ENCODE assay signal across 14 cellular contexts in the genomic region with DNA sequence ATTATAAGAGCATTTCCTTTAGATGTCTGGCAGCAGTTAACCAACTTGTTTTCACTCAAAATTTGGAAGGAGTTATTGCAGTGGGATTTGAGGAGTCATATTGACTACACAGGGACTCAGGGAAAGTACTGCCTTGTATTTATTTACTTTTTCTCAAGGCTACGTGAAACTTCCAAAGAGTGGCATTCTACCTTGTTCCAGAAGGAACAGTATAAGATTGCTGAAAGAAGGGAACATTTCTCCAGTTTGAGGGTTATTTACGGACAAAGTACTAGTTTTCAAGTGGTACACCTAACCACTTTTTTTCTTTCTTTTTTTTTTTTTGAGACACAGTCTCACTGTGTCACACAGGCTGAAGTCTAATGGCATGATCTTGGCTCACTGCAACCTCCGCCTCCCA. TPM values are rescaled to one million over a fixed set of nuclear protein-coding genes. Genes with fewer than 3 reads are reported as not detected.
DNase-seq lines count a peak whose midpoint lies in the region; ATAC-seq and TF ChIP-seq lines count a peak whose summit lies in the region.
"Had no signal": no experiment of that assay in that cellular context is flagged by ENCODE, and none has a peak within 500 bp of the region (broad histone marks: within the 10 kb centered on the region; RNA-seq: fewer than 3 reads in every experiment).

No MANE protein-coding gene starts in this region.

- H3K9me3 ChIP-seq in left lung (no peaks in the 10 kb centered on the region), parathyroid adenoma (ENCODE audit: control insufficient read depth, low read length) (no peaks in the 10 kb centered on the region)
- H3K9me3 ChIP-seq: BE2C, Caco-2 had no signal

- peak overlapping the region; percentile 6; the same call in 1 of the 2 replicates for H3K27ac Mint-ChIP-seq in WTC11
- H3K27ac Mint-ChIP-seq: CD4-positive, CD25-positive, alpha-beta regulatory T cell; H9 had no signal

- H3K4me2 ChIP-seq in parathyroid adenoma (ENCODE audit: low read length) = no peak overlapping the region

- no peak overlapping the region for H3K27ac ChIP-seq in left lung
- H3K27ac ChIP-seq in parathyroid adenoma = peak overlapping the region; percentile 34

- DNase-seq in WTC11 (ENCODE audit: low spot score) = no peak
- no peak for DNase-seq in left lung
- DNase-seq in T-helper 1 cell = no peak
- DNase-seq in NCI-H1694 (lab: John Stamatoyannopoulos, UW) = no peak
- no peak for DNase-seq in GF-D8 (lab: John Stamatoyannopoulos, UW)
- DNase-seq: ACHN; BE2C; C1 segment of cervical spinal cord; Caco-2; CD4-positive, CD25-positive, alpha-beta regulatory T cell; H9 had no signal

- H3K27me3 Mint-ChIP-seq in WTC11 (ENCODE audit: low read depth) = no peaks in the 10 kb centered on the region

- ATAC-seq in WTC11 = no peak
- peak; percentile 74 for ATAC-seq in left lung
- ATAC-seq: GM12878 had no signal

- intact Hi-C loops in left lung (cut with DNase I) = no loop called here

- peaks cover 17% of the 10 kb centered on the region for H3K79me2 ChIP-seq in parathyroid adenoma

- no peaks in the 10 kb centered on the region for H3K9me3 Mint-ChIP-seq in WTC11
- H3K9me3 Mint-ChIP-seq: CD4-positive, CD25-positive, alpha-beta regulatory T cell; H9 had no signal

- CTCF ChIA-PET in WTC11 (lab: Charles Lee) = no interaction called here

- H2AFZ ChIP-seq in parathyroid adenoma = no peak overlapping the region

- H3K4me3 Mint-ChIP-seq in WTC11 = no peak overlapping the region
- H3K4me3 Mint-ChIP-seq: H9 had no signal

- H3K4me3 ChIP-seq in left lung (no peak overlapping the region), parathyroid adenoma (ENCODE audit: low read depth, low read length) (no peak overlapping the region)
- H3K4me3 ChIP-seq: GM12878 had no signal

- H3K36me3 Mint-ChIP-seq in WTC11 = no peaks in the 10 kb centered on the region

- H3K9ac ChIP-seq in parathyroid adenoma = no peak overlapping the region

- H3K36me3 ChIP-seq in left lung = no peaks in the 10 kb centered on the region
- H3K36me3 ChIP-seq in parathyroid adenoma (ENCODE audit: control insufficient read depth, insufficient read depth, low read length) = no peaks in the 10 kb centered on the region
- H3K36me3 ChIP-seq: BE2C had no signal

- H3K4me1 ChIP-seq in left lung (peaks cover 3 to 5% of the 10 kb centered on the region in 2 donors), parathyroid adenoma (peaks cover 9% of the 10 kb centered on the region)
- H3K4me1 ChIP-seq: BE2C had no signal

- POLR2A ChIA-PET in WTC11 (lab: Charles Lee) = no interaction called here

- no peak for TF ChIP-seq CTCF in WTC11 (IDR thresholded peaks at IDR 0.05)
- TF ChIP-seq CTCF in left lung (IDR thresholded peaks at IDR 0.05) = no peak
- TF ChIP-seq CTCF in parathyroid adenoma (IDR thresholded peaks at IDR 0.05) = no peak

- no peaks in the 10 kb centered on the region for H3K27me3 ChIP-seq in left lung
- H3K27me3 ChIP-seq in parathyroid adenoma (ENCODE audit: control insufficient read depth, insufficient read depth, low read length) = no peaks in the 10 kb centered on the region
- H3K27me3 ChIP-seq: BE2C had no signal

- H3K4me1 Mint-ChIP-seq in WTC11 = peaks cover 6% of the 10 kb centered on the region; the same call in 1 of the 2 replicates

TF ChIP-seq in WTC11, 78 proteins besides CTCF, POLR2A, EP300 and RAD21 (continues in another document):
- TF ChIP-seq, protein P1, sequence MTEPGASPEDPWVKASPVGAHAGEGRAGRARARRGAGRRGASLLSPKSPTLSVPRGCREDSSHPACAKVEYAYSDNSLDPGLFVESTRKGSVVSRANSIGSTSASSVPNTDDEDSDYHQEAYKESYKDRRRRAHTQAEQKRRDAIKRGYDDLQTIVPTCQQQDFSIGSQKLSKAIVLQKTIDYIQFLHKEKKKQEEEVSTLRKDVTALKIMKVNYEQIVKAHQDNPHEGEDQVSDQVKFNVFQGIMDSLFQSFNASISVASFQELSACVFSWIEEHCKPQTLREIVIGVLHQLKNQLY (CRISPR knock-in tag; IDR thresholded peaks at IDR 0.05) = no peak
- TF ChIP-seq, protein P2, sequence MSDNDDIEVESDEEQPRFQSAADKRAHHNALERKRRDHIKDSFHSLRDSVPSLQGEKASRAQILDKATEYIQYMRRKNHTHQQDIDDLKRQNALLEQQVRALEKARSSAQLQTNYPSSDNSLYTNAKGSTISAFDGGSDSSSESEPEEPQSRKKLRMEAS (CRISPR knock-in tag; IDR thresholded peaks at IDR 0.05) = no peak
- TF ChIP-seq, protein P3, sequence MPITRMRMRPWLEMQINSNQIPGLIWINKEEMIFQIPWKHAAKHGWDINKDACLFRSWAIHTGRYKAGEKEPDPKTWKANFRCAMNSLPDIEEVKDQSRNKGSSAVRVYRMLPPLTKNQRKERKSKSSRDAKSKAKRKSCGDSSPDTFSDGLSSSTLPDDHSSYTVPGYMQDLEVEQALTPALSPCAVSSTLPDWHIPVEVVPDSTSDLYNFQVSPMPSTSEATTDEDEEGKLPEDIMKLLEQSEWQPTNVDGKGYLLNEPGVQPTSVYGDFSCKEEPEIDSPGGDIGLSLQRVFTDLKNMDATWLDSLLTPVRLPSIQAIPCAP (CRISPR knock-in tag; IDR thresholded peaks at IDR 0.05) = no peak
- TF ChIP-seq HMGA2 (CRISPR knock-in tag; IDR thresholded peaks at IDR 0.05) (no peak), TEAD4 (CRISPR knock-in tag; IDR thresholded peaks at IDR 0.05) (no peak), ZBTB21 (CRISPR knock-in tag; IDR thresholded peaks at IDR 0.05; ENCODE audit: borderline replicate concordance) (no peak), JUN (CRISPR knock-in tag; IDR thresholded peaks at IDR 0.05) (no peak), OVOL2 (CRISPR knock-in tag; IDR thresholded peaks at IDR 0.05; ENCODE audit: borderline replicate concordance) (no peak)
- TF ChIP-seq, protein P4, sequence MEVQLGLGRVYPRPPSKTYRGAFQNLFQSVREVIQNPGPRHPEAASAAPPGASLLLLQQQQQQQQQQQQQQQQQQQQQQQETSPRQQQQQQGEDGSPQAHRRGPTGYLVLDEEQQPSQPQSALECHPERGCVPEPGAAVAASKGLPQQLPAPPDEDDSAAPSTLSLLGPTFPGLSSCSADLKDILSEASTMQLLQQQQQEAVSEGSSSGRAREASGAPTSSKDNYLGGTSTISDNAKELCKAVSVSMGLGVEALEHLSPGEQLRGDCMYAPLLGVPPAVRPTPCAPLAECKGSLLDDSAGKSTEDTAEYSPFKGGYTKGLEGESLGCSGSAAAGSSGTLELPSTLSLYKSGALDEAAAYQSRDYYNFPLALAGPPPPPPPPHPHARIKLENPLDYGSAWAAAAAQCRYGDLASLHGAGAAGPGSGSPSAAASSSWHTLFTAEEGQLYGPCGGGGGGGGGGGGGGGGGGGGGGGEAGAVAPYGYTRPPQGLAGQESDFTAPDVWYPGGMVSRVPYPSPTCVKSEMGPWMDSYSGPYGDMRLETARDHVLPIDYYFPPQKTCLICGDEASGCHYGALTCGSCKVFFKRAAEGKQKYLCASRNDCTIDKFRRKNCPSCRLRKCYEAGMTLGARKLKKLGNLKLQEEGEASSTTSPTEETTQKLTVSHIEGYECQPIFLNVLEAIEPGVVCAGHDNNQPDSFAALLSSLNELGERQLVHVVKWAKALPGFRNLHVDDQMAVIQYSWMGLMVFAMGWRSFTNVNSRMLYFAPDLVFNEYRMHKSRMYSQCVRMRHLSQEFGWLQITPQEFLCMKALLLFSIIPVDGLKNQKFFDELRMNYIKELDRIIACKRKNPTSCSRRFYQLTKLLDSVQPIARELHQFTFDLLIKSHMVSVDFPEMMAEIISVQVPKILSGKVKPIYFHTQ (CRISPR knock-in tag; IDR thresholded peaks at IDR 0.05) = no peak
- TF ChIP-seq, protein P5, sequence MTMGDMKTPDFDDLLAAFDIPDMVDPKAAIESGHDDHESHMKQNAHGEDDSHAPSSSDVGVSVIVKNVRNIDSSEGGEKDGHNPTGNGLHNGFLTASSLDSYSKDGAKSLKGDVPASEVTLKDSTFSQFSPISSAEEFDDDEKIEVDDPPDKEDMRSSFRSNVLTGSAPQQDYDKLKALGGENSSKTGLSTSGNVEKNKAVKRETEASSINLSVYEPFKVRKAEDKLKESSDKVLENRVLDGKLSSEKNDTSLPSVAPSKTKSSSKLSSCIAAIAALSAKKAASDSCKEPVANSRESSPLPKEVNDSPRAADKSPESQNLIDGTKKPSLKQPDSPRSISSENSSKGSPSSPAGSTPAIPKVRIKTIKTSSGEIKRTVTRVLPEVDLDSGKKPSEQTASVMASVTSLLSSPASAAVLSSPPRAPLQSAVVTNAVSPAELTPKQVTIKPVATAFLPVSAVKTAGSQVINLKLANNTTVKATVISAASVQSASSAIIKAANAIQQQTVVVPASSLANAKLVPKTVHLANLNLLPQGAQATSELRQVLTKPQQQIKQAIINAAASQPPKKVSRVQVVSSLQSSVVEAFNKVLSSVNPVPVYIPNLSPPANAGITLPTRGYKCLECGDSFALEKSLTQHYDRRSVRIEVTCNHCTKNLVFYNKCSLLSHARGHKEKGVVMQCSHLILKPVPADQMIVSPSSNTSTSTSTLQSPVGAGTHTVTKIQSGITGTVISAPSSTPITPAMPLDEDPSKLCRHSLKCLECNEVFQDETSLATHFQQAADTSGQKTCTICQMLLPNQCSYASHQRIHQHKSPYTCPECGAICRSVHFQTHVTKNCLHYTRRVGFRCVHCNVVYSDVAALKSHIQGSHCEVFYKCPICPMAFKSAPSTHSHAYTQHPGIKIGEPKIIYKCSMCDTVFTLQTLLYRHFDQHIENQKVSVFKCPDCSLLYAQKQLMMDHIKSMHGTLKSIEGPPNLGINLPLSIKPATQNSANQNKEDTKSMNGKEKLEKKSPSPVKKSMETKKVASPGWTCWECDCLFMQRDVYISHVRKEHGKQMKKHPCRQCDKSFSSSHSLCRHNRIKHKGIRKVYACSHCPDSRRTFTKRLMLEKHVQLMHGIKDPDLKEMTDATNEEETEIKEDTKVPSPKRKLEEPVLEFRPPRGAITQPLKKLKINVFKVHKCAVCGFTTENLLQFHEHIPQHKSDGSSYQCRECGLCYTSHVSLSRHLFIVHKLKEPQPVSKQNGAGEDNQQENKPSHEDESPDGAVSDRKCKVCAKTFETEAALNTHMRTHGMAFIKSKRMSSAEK (CRISPR knock-in tag; IDR thresholded peaks at IDR 0.05; ENCODE audit: borderline replicate concordance) = no peak

RNA-seq across cellular contexts. Expression of a gene that starts 5.1 kb away (rescaled TPM):
- total RNA-seq in WTC11 (2021) = 21.8 to 27.1 TPM (median 24.0 TPM) in 3 replicates
- total RNA-seq in left lung = 1 to 10 TPM; 4.1 to 10.0 TPM

RNA-seq across cellular contexts. Expression of a gene that starts 12.2 kb away (rescaled TPM):
- total RNA-seq in WTC11 (2021) (18.6 to 19.6 TPM (median 19.5 TPM) in 3 replicates), left lung (10 to 100 TPM; 25.8 to 27.1 TPM)

RNA-seq across cellular contexts. Expression of a gene that starts 38.7 kb away (rescaled TPM):
- total RNA-seq in WTC11 (2021) (0.21 to 0.34 TPM in 2 of 3 replicates, not detected in the other), left lung (not detected)
- total RNA-seq: Caco-2; CD4-positive, CD25-positive, alpha-beta regulatory T cell; GM12878; H1 had no signal

RNA-seq across cellular contexts. Expression of a gene that starts 44.0 kb away (rescaled TPM):
- 0.15 to 0.62 TPM (median 0.55 TPM) in 3 replicates for total RNA-seq in WTC11 (2021)
- 1 to 10 TPM; 1.1 to 1.2 TPM for total RNA-seq in left lung
- total RNA-seq: CD4-positive, CD25-positive, alpha-beta regulatory T cell; GM12878 had no signal

RNA-seq across cellular contexts. Expression of a gene that starts 55.6 kb away (rescaled TPM):
- total RNA-seq in WTC11 (2021) (not detected in 3 replicates), left lung (1 to 10 TPM; 1.3 to 1.9 TPM)
- total RNA-seq: Caco-2; CD4-positive, CD25-positive, alpha-beta regulatory T cell; H1; H9 had no signal
